Comparison of ENCODE assay signal across 23 cellular contexts in the genomic region with DNA sequence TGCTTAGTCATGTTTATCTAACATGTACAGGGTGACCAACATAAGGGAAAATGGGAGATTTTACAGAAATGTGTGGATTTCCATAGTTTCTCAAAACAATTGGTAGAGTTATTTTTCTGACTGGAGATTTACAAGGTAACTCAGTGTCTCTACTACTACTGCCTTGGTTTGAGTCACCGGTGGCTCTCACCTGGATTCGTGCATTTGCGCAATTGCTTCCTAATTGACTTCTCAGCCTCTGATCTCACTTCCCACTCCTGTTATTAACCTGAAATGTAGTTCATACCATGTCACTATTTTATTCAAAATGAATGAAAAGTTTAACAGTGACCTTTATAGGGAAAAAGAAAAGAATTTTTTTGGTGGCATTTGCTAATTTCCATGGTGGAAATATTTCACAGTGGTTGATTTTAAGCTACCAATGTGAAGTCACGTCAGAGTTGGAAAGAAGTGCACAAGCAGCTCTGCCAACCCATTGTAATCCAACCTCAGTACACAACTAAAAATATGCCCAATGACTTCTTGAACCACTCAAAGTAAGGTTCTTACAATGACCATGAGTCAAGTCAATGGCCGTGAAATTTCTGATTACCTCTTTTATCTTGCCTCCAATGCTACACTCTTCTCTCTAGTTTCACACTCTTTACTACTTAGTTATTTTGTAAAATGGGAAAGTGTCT.
DNase-seq lines count a peak whose midpoint lies in the region; ATAC-seq and TF ChIP-seq lines count a peak whose summit lies in the region.
"Had no signal": no experiment of that assay in that cellular context is flagged by ENCODE, and none has a peak within 500 bp of the region (broad histone marks: within the 10 kb centered on the region; RNA-seq: fewer than 3 reads in every experiment).

No MANE protein-coding gene starts in this region.

- H3K9me3 ChIP-seq in lung (ENCODE audit: control insufficient read depth in 2 of 2, insufficient read depth in 1 of 2, low read length in 1 of 2) = no peaks in the 10 kb centered on the region

- no peaks in the 10 kb centered on the region for H3K9me3 Mint-ChIP-seq in stimulated activated effector memory CD8-positive, alpha-beta T cell treated with anti-CD3 and anti-CD28 coated beads, Interleukin-12 subunit alpha, Interleukin-12 subunit beta, amount 100 ng/mL, for 72 hours
- H3K9me3 Mint-ChIP-seq: CD8-positive, alpha-beta T cell had no signal

- H3K27ac Mint-ChIP-seq in stimulated activated effector memory CD8-positive, alpha-beta T cell treated with anti-CD3 and anti-CD28 coated beads, Interleukin-12 subunit alpha, Interleukin-12 subunit beta, amount 100 ng/mL, for 72 hours = no peak overlapping the region
- H3K27ac Mint-ChIP-seq: B cell; CD8-positive, alpha-beta T cell had no signal

- no peaks in the 10 kb centered on the region for H3K36me3 ChIP-seq in lung (ENCODE audit: control insufficient read depth in 2 of 2, insufficient read depth in 2 of 2, low read length in 2 of 2)

- no peak overlapping the region for H3K4me3 Mint-ChIP-seq in stimulated activated effector memory CD8-positive, alpha-beta T cell treated with anti-CD3 and anti-CD28 coated beads, Interleukin-12 subunit alpha, Interleukin-12 subunit beta, amount 100 ng/mL, for 72 hours
- H3K4me3 Mint-ChIP-seq: B cell; CD8-positive, alpha-beta T cell had no signal

- 75 to 89% methylated on average over 5 of the region's 5 CpGs for WGBS in lung, 2 donors

- H3K4me1 Mint-ChIP-seq in stimulated activated effector memory CD8-positive, alpha-beta T cell treated with anti-CD3 and anti-CD28 coated beads, Interleukin-12 subunit alpha, Interleukin-12 subunit beta, amount 100 ng/mL, for 72 hours = no peaks in the 10 kb centered on the region

- peak; percentile 22 for DNase-seq in astrocyte of the hippocampus (ENCODE audit: low read depth, low spot score)
- no peak for DNase-seq in lung (ENCODE audit: low spot score)
- no peak for DNase-seq in stimulated activated effector memory CD8-positive, alpha-beta T cell treated with anti-CD3 and anti-CD28 coated beads, Interleukin-12 subunit alpha, Interleukin-12 subunit beta, amount 100 ng/mL, for 72 hours (ENCODE audit: low spot score in 2 of 2)
- DNase-seq in NCI-H2107 (lab: John Stamatoyannopoulos, UW) = no peak
- DNase-seq in 8988T = no peak
- DNase-seq: Calu3; CD8-positive, alpha-beta T cell; DMS153; DND-41; NCI-H1048; NCI-H1417 treated with DMSO at 0.1 percent for 48 hours; NCI-H1694 treated with DMSO at 0.1 percent for 48 hours; NCI-H2081; NCI-H2171; NCI-H510A; SHP77 treated with DMSO at 0.1 percent for 48 hours had no signal

- no peak for TF ChIP-seq CTCF in lung (IDR thresholded peaks at IDR 0.05; ENCODE audit: control extremely low read depth, extremely low read depth)

- no peak overlapping the region for H3K27ac ChIP-seq in lung (ENCODE audit: low read depth in 1 of 2, low read length in 1 of 2)
- H3K27ac ChIP-seq: C4-2B, KMS-11 had no signal

- H3K4me1 ChIP-seq in lung (ENCODE audit: control insufficient read depth in 2 of 2, insufficient read depth in 2 of 2, low read length in 2 of 2) = no peaks in the 10 kb centered on the region

- peak; percentile 41 for ATAC-seq in esophagus mucosa
- peak; percentile 24 for ATAC-seq in lung (ENCODE audit: insufficient read depth, low FRiP score)
- no peak for ATAC-seq in stimulated activated effector memory CD8-positive, alpha-beta T cell treated with anti-CD3 and anti-CD28 coated beads, Interleukin-12 subunit alpha, Interleukin-12 subunit beta, amount 100 ng/mL, for 72 hours
- ATAC-seq in HG03521 (IDR thresholded peaks at IDR 0.05; ENCODE audit: unreplicated experiment) = no peak
- ATAC-seq: CD8-positive, alpha-beta T cell; HCT116; Panc1 had no signal

- no peaks in the 10 kb centered on the region for H3K27me3 ChIP-seq in lung (ENCODE audit: control insufficient read depth, insufficient read depth)

- H3K36me3 Mint-ChIP-seq in stimulated activated effector memory CD8-positive, alpha-beta T cell treated with anti-CD3 and anti-CD28 coated beads, Interleukin-12 subunit alpha, Interleukin-12 subunit beta, amount 100 ng/mL, for 72 hours = no peaks in the 10 kb centered on the region
- H3K36me3 Mint-ChIP-seq: CD8-positive, alpha-beta T cell had no signal

- no peak overlapping the region for H3K4me3 ChIP-seq in lung

Comparison
In these comparisons a context has a peak if more than half of its experiments do, and no peak if none do; other contexts are left out.
1. ATAC-seq: peak in esophagus mucosa (single experiment) and lung (single experiment); none in stimulated activated effector memory CD8-positive, alpha-beta T cell treated with anti-CD3 and anti-CD28 coated beads, Interleukin-12 subunit alpha, Interleukin-12 subunit beta, amount 100 ng/mL, for 72 hours (single experiment) and HG03521 (single experiment).